In the genomic region with DNA sequence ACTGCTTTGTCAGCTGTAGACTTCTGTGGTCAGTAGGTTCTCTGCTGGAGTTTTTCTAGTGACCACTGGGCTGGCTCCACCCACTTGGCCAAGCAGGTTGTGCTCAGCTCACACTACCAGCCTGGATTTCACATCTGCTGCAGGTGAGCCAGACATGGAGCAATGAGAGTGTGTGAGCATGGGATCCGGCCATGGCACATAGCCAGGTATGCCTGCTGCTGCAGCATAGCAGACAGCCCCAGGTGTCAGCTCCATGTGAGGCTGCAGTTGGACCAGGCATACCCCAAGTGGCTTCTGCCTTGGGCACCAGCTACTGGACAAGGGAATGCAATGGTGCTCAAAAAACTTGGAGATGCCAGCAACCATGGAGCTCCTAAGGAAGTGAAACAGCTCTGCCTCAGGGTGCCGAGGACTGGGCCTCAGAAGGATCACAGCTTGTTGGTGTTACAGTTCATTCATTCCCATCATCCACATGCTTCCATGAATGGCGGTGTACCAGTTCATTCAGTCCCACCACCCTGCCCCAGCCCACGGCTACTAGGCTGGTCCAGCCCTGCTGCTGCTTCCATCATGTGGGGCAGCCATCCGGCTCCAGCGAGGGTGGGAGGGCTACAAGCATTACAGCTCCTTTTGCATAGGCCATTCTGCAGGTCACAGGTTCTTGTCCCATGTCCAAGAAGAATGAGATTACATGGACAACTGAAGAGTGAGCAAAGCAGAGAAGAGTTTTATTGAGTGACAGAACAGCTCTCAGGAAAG, we compare ENCODE assay signal across 12 cellular contexts.
"Had no signal": no experiment of that assay in that cellular context is flagged by ENCODE, and none has a peak within 500 bp of the region (broad histone marks: within the 10 kb centered on the region; RNA-seq: fewer than 3 reads in every experiment).

No MANE protein-coding gene starts in this region.

- H3K27me3 ChIP-seq: esophagus squamous epithelium, hepatocyte, right atrium auricular region, sigmoid colon, uterus had no signal

- H2AFZ ChIP-seq: hepatocyte had no signal

- H3K4me2 ChIP-seq: hepatocyte had no signal

- H3K36me3 ChIP-seq: esophagus squamous epithelium, right atrium auricular region, sigmoid colon, uterus had no signal

- DNase-seq: esophagus squamous epithelium; foreskin fibroblast; mammary epithelial cell; mucosa of descending colon; naive thymus-derived CD8-positive, alpha-beta T cell; sigmoid colon; stimulated activated naive CD4-positive, alpha-beta T cell treated with Interleukin-2 at 50 U/mL for 16 hours; uterus had no signal

- ATAC-seq: left lobe of liver; mucosa of descending colon; naive thymus-derived CD8-positive, alpha-beta T cell had no signal

- H3K9me3 ChIP-seq: right atrium auricular region, sigmoid colon, uterus had no signal

- H3K27ac ChIP-seq: esophagus squamous epithelium, hepatocyte, right atrium auricular region, sigmoid colon, skin epidermis, uterus had no signal

- H3K4me1 ChIP-seq: esophagus squamous epithelium, right atrium auricular region, sigmoid colon, uterus had no signal

- H3K4me3 ChIP-seq: esophagus squamous epithelium, hepatocyte, mucosa of descending colon, right atrium auricular region, sigmoid colon, skin epidermis, uterus had no signal

- H3K79me2 ChIP-seq: hepatocyte had no signal
